Comparison of ENCODE assay signal across 8 cellular contexts in genomic region chr15:92845109-92845508, GRCh38. TPM values are rescaled to one million over a fixed set of nuclear protein-coding genes. Genes with fewer than 3 reads are reported as not detected.
DNase-seq lines count a peak whose midpoint lies in the region; ATAC-seq and TF ChIP-seq lines count a peak whose summit lies in the region.

No MANE protein-coding gene starts in this region.

- H3K4me1 Mint-ChIP-seq in T-helper 1 cell treated with Interleukin-12 subunit alpha and Interleukin-12 subunit beta and Interleukin-4 antibody, amounts not matched to agents 30 μg/mL and 1 μg/mL, for 36 hours (ENCODE audit: low read depth) = peaks cover 47% of the 10 kb centered on the region

- peak; percentile 89 to 92 for DNase-seq in AML-193 (lab: John Stamatoyannopoulos, UW)
- peak; percentile 36 for DNase-seq in germinal center (ENCODE audit: low spot score)
- DNase-seq in spleen = no peak
- no peak for DNase-seq in NK-92 treated with Interleukin-12 subunit alpha and Interleukin-12 subunit beta, amount 100 ng/mL, for 24 hours (lab: John Stamatoyannopoulos, UW)

- no peak for TF ChIP-seq CTCF in spleen (IDR thresholded peaks at IDR 0.05 in 8 of 11, conservative IDR thresholded peaks at IDR 0.05 in 3 of 11)

- H3K4me3 ChIP-seq in spleen = peak overlapping the region in 1 of 8 donors; percentile 47

- no peaks in the 10 kb centered on the region for H3K9me3 Mint-ChIP-seq in T-helper 1 cell treated with Interleukin-12 subunit alpha and Interleukin-12 subunit beta and Interleukin-4 antibody, amounts not matched to agents 30 μg/mL and 1 μg/mL, for 36 hours

- no peaks in the 10 kb centered on the region for H3K36me3 ChIP-seq in spleen

- intact Hi-C loops in spleen (cut with DNase I; ENCODE audit: low total_unique reads) = no loop called here

- H3K4me3 Mint-ChIP-seq in T-helper 1 cell treated with Interleukin-12 subunit alpha and Interleukin-12 subunit beta and Interleukin-4 antibody, amounts not matched to agents 30 μg/mL and 1 μg/mL, for 36 hours = peak overlapping the region; percentile 83

- peaks cover 0 to under 1% (median 0%) of the 10 kb centered on the region in 8 donors for H3K9me3 ChIP-seq in spleen

- H3K27me3 ChIP-seq in spleen (replicated peaks in 1 of 7) = no peaks in the 10 kb centered on the region

- peaks cover 18 to 88% (median 60%) of the 10 kb centered on the region in 6 donors for H3K4me1 ChIP-seq in spleen

- H3K36me3 Mint-ChIP-seq in T-helper 1 cell treated with Interleukin-12 subunit alpha and Interleukin-12 subunit beta and Interleukin-4 antibody, amounts not matched to agents 30 μg/mL and 1 μg/mL, for 36 hours (ENCODE audit: low read depth) = no peaks in the 10 kb centered on the region

- ATAC-seq in GM18870 (IDR thresholded peaks at IDR 0.05; ENCODE audit: unreplicated experiment) (peak; percentile 77), HG03558 (IDR thresholded peaks at IDR 0.05; ENCODE audit: extremely low read depth, unreplicated experiment) (peak; percentile 50), HG03097 (IDR thresholded peaks at IDR 0.05; ENCODE audit: low FRiP score, unreplicated experiment) (no peak)

- no peaks in the 10 kb centered on the region for H3K27me3 Mint-ChIP-seq in T-helper 1 cell treated with Interleukin-12 subunit alpha and Interleukin-12 subunit beta and Interleukin-4 antibody, amounts not matched to agents 30 μg/mL and 1 μg/mL, for 36 hours (ENCODE audit: low read depth)

- H3K27ac Mint-ChIP-seq in T-helper 1 cell treated with Interleukin-12 subunit alpha and Interleukin-12 subunit beta and Interleukin-4 antibody, amounts not matched to agents 30 μg/mL and 1 μg/mL, for 36 hours = peak overlapping the region; percentile 97

- TF ChIP-seq POLR2A in spleen (IDR thresholded peaks at IDR 0.05) = no peak

- peak overlapping the region; percentile 79 to 92 (median 89) for H3K27ac ChIP-seq in spleen

RNA-seq across cellular contexts. Expression of gene CHD2, which starts 55.0 kb away (rescaled TPM):
- 100 to 1,000 TPM; 160 to 232 (median 204) TPM for total RNA-seq in spleen
- polyA plus RNA-seq in spleen = 10 to 100 TPM; 37.3 to 44.0 (median 43.2) TPM

Comparison
In these comparisons a context has a peak if more than half of its experiments do, and no peak if none do; other contexts are left out.
1. DNase-seq: peak in AML-193 (2 of 2) and germinal center (single experiment); none in spleen (single experiment) and NK-92 treated with Interleukin-12 subunit alpha and Interleukin-12 subunit beta, amount 100 ng/mL, for 24 hours (single experiment).